3 cellular contexts compared by ENCODE assay signal in genomic region chr18:72822202-72822601, GRCh38.
"Had no signal": no experiment of that assay in that cellular context is flagged by ENCODE, and none has a peak within 500 bp of the region (broad histone marks: within the 10 kb centered on the region; RNA-seq: fewer than 3 reads in every experiment).

No MANE protein-coding gene starts in this region.

- DNase-seq: GDM1, GF-D8 had no signal

- H3K4me3 ChIP-seq: GM12878 had no signal
